In genomic region chr2:118310878-118311442, GRCh38 we compare ENCODE assay signal across 8 cellular contexts.
A peak's percentile ranks its signal among the peaks of the same experiment; 100 is the strongest.
DNase-seq lines count a peak whose midpoint lies in the region; FAIRE-seq and TF ChIP-seq lines count a peak whose summit lies in the region.

No MANE protein-coding gene starts in this region.

- H3K36me3 Mint-ChIP-seq in nephron (ENCODE audit: low read depth), result no peaks in the 10 kb centered on the region

- H3K27me3 Mint-ChIP-seq in nephron (ENCODE audit: low read depth), result peaks cover 10% of the 10 kb centered on the region

- H3K9me3 Mint-ChIP-seq in nephron, result no peaks in the 10 kb centered on the region

- no peaks in the 10 kb centered on the region for H3K36me3 ChIP-seq in HAP-1 (replicated peaks)

- DNase-seq in AG09309 (ENCODE audit: low read depth) (no peak), HAP-1 (ENCODE audit: low spot score in 2 of 2) (peak; percentile 20 to 68), ecto neural progenitor cell (ENCODE audit: low spot score) (peak; percentile 60), G401 (ENCODE audit: low spot score) (no peak), GM19239 (ENCODE audit: insufficient read length, low spot score) (no peak), MV-4-11 (lab: John Stamatoyannopoulos, UW) (no peak), HT-29 (ENCODE audit: low spot score) (no peak)

- no peak for FAIRE-seq in GM19239 (lab: Jason Lieb, UNC)

- in situ Hi-C loops in HAP-1 (cut with MboI; ENCODE audit: low sequenced_read_pairs), result no loop called here
- in situ Hi-C loops in G401 (cut with HindIII; ENCODE audit: low sequenced_read_pairs), result no loop called here

- TF ChIP-seq CTCF in AG09309 (IDR thresholded peaks at IDR 0.05; ENCODE audit: control insufficient read depth, insufficient read depth, low read depth, low read length, missing control alignments) (no peak), nephron (IDR thresholded peaks at IDR 0.05; ENCODE audit: unreplicated experiment in 3 of 3) (no peak)

- peak overlapping the region; percentile 78 to 93 (median 92) for H3K27ac Mint-ChIP-seq in nephron

- peaks cover 15% of the 10 kb centered on the region for H3K4me1 ChIP-seq in HAP-1

- no peaks in the 10 kb centered on the region for H3K27me3 ChIP-seq in HAP-1 (ENCODE audit: low read depth)

- peak overlapping the region; percentile 72 to 86 (median 80) for H3K4me3 Mint-ChIP-seq in nephron

- peak overlapping the region; percentile 56 for H3K4me3 ChIP-seq in AG09309 (ENCODE audit: control insufficient read depth, low read depth, low read length)
- H3K4me3 ChIP-seq in HAP-1, result peak overlapping the region; percentile 35

- H3K9me3 ChIP-seq in HAP-1, result peaks cover 2% of the 10 kb centered on the region; the same call in 1 of the 2 replicates

- H3K4me1 Mint-ChIP-seq in nephron, result peaks cover 25% of the 10 kb centered on the region

Comparison
In these comparisons a context has a peak if more than half of its experiments do, and no peak if none do; other contexts are left out.
1. DNase-seq: peak in HAP-1 (2 of 2) and ecto neural progenitor cell (single experiment); none in AG09309 (single experiment), G401 (single experiment), GM19239 (single experiment), MV-4-11 (single experiment) and HT-29 (single experiment).